Comparison of ENCODE assay signal across 2 cellular contexts in the genomic region with DNA sequence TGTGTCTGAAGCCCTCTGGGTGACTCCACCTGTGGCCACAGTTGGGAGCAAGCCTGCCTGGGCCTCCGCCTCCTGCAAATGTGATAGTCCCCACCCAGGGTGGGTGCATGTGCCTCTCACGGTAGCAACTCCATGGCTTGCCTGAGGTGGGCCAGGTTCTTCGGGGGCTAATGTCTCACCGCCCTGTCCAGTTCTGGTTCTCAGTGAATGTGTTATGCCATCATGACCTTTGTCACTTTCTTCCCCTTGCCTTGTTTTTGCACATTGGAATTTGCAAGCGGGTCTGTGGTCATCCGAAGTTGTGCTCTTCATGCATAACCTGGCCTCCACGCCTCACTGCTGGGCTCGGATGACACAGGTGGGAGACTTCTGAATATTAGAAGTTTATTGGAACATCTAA.
A peak's percentile ranks its signal among the peaks of the same experiment; 100 is the strongest.
TF ChIP-seq lines count a peak whose summit lies in the region.

No MANE protein-coding gene starts in this region.

TF ChIP-seq in H1, 55 proteins besides CTCF, POLR2A, EP300 and RAD21:
- TF ChIP-seq CHD2 (IDR thresholded peaks at IDR 0.05; ENCODE audit: low read length) (no peak), KDM1A (IDR thresholded peaks at IDR 0.05; ENCODE audit: borderline replicate concordance, low read length) (no peak), CREB1 (IDR thresholded peaks at IDR 0.05) (no peak), SIN3A (conservative IDR thresholded peaks at IDR 0.05 in 1 of 2, IDR thresholded peaks at IDR 0.05 in 1 of 2; ENCODE audit: low read depth in 1 of 2, low read length in 2 of 2) (no peak), HDAC6 (IDR thresholded peaks at IDR 0.05; ENCODE audit: low read depth, low read length) (no peak), MAFK (IDR thresholded peaks at IDR 0.05; ENCODE audit: low read depth, low read length) (no peak), BRCA1 (IDR thresholded peaks at IDR 0.05; ENCODE audit: low read depth, low read length) (no peak), CBX5 (IDR thresholded peaks at IDR 0.05; ENCODE audit: low read depth, low read length) (no peak), EGR1 (IDR thresholded peaks at IDR 0.05; ENCODE audit: borderline replicate concordance, low read depth, low read length) (no peak), FOSL1 (IDR thresholded peaks at IDR 0.05; ENCODE audit: insufficient read depth, low read depth, low read length) (no peak), CHD1 (IDR thresholded peaks at IDR 0.05; ENCODE audit: low read depth, low read length) (no peak)

TF ChIP-seq in HepG2, 621 proteins besides CTCF, POLR2A, EP300 and RAD21:
- TF ChIP-seq IRX3 (CRISPR knock-in tag; IDR thresholded peaks at IDR 0.05; ENCODE audit: borderline replicate concordance, low read depth) (no peak), MAZ (IDR thresholded peaks at IDR 0.05; ENCODE audit: borderline replicate concordance, low read depth, low read length) (no peak), MAZ (CRISPR knock-in tag; IDR thresholded peaks at IDR 0.05; ENCODE audit: low read depth) (no peak), MEIS1 (CRISPR knock-in tag; IDR thresholded peaks at IDR 0.05; ENCODE audit: borderline replicate concordance) (no peak), HNRNPK (IDR thresholded peaks at IDR 0.05; ENCODE audit: low read depth, low read length, poor library complexity, severe bottlenecking) (no peak), ZNF550 (CRISPR knock-in tag; IDR thresholded peaks at IDR 0.05; ENCODE audit: borderline replicate concordance) (no peak), ZNF260 (CRISPR knock-in tag; IDR thresholded peaks at IDR 0.05; ENCODE audit: borderline replicate concordance, low read depth) (no peak), KLF9 (CRISPR knock-in tag; IDR thresholded peaks at IDR 0.05; ENCODE audit: low read depth) (no peak), ZBTB1 (CRISPR knock-in tag; IDR thresholded peaks at IDR 0.05; ENCODE audit: borderline replicate concordance) (no peak), ZNF747 (CRISPR knock-in tag; IDR thresholded peaks at IDR 0.05; ENCODE audit: borderline replicate concordance) (no peak), MLLT10 (CRISPR knock-in tag; IDR thresholded peaks at IDR 0.05) (no peak), HNRNPLL (IDR thresholded peaks at IDR 0.05; ENCODE audit: low read depth, low read length, poor library complexity, severe bottlenecking) (no peak), ZNF615 (CRISPR knock-in tag; IDR thresholded peaks at IDR 0.05; ENCODE audit: borderline replicate concordance) (no peak), ZFP1 (CRISPR knock-in tag; IDR thresholded peaks at IDR 0.05) (no peak), ZNF121 (CRISPR knock-in tag; IDR thresholded peaks at IDR 0.05) (peak; percentile 74), ZNF24 (IDR thresholded peaks at IDR 0.05) (no peak), ZNF644 (CRISPR knock-in tag; IDR thresholded peaks at IDR 0.05; ENCODE audit: low read depth) (no peak), HNF4G (IDR thresholded peaks at IDR 0.05; ENCODE audit: borderline replicate concordance, low read depth, low read length) (peak; percentile 28; the same call in 1 of the 2 replicates), HNF4G (CRISPR knock-in tag; IDR thresholded peaks at IDR 0.05; ENCODE audit: borderline replicate concordance, low read depth) (no peak), HNF4A (CRISPR knock-in tag; IDR thresholded peaks at IDR 0.05) (peak; percentile 41), ZNF674 (CRISPR knock-in tag; IDR thresholded peaks at IDR 0.05; ENCODE audit: low read depth) (no peak), SMARCE1 (IDR thresholded peaks at IDR 0.05; ENCODE audit: borderline replicate concordance) (no peak), NFATC3 (CRISPR knock-in tag; IDR thresholded peaks at IDR 0.05) (no peak), JDP2 (CRISPR knock-in tag; IDR thresholded peaks at IDR 0.05; ENCODE audit: borderline replicate concordance) (no peak), SUZ12 (IDR thresholded peaks at IDR 0.05; ENCODE audit: low read depth, low read length) (no peak), SALL2 (CRISPR knock-in tag; IDR thresholded peaks at IDR 0.05) (no peak), ZNF816 (CRISPR knock-in tag; IDR thresholded peaks at IDR 0.05; ENCODE audit: borderline replicate concordance) (no peak), SCMH1 (CRISPR knock-in tag; IDR thresholded peaks at IDR 0.05; ENCODE audit: borderline replicate concordance) (no peak), GZF1 (CRISPR knock-in tag; IDR thresholded peaks at IDR 0.05) (no peak), MED1 (CRISPR knock-in tag; IDR thresholded peaks at IDR 0.05) (no peak), ZMYM3 (CRISPR knock-in tag; IDR thresholded peaks at IDR 0.05) (no peak), SALL1 (CRISPR knock-in tag; IDR thresholded peaks at IDR 0.05) (peak; percentile 39; the same call in 1 of the 2 replicates), SIX4 (CRISPR knock-in tag; IDR thresholded peaks at IDR 0.05) (no peak)
- TF ChIP-seq, protein P1, sequence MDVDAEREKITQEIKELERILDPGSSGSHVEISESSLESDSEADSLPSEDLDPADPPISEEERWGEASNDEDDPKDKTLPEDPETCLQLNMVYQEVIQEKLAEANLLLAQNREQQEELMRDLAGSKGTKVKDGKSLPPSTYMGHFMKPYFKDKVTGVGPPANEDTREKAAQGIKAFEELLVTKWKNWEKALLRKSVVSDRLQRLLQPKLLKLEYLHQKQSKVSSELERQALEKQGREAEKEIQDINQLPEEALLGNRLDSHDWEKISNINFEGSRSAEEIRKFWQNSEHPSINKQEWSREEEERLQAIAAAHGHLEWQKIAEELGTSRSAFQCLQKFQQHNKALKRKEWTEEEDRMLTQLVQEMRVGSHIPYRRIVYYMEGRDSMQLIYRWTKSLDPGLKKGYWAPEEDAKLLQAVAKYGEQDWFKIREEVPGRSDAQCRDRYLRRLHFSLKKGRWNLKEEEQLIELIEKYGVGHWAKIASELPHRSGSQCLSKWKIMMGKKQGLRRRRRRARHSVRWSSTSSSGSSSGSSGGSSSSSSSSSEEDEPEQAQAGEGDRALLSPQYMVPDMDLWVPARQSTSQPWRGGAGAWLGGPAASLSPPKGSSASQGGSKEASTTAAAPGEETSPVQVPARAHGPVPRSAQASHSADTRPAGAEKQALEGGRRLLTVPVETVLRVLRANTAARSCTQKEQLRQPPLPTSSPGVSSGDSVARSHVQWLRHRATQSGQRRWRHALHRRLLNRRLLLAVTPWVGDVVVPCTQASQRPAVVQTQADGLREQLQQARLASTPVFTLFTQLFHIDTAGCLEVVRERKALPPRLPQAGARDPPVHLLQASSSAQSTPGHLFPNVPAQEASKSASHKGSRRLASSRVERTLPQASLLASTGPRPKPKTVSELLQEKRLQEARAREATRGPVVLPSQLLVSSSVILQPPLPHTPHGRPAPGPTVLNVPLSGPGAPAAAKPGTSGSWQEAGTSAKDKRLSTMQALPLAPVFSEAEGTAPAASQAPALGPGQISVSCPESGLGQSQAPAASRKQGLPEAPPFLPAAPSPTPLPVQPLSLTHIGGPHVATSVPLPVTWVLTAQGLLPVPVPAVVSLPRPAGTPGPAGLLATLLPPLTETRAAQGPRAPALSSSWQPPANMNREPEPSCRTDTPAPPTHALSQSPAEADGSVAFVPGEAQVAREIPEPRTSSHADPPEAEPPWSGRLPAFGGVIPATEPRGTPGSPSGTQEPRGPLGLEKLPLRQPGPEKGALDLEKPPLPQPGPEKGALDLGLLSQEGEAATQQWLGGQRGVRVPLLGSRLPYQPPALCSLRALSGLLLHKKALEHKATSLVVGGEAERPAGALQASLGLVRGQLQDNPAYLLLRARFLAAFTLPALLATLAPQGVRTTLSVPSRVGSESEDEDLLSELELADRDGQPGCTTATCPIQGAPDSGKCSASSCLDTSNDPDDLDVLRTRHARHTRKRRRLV (CRISPR knock-in tag; IDR thresholded peaks at IDR 0.05): no peak
- TF ChIP-seq, protein P2, sequence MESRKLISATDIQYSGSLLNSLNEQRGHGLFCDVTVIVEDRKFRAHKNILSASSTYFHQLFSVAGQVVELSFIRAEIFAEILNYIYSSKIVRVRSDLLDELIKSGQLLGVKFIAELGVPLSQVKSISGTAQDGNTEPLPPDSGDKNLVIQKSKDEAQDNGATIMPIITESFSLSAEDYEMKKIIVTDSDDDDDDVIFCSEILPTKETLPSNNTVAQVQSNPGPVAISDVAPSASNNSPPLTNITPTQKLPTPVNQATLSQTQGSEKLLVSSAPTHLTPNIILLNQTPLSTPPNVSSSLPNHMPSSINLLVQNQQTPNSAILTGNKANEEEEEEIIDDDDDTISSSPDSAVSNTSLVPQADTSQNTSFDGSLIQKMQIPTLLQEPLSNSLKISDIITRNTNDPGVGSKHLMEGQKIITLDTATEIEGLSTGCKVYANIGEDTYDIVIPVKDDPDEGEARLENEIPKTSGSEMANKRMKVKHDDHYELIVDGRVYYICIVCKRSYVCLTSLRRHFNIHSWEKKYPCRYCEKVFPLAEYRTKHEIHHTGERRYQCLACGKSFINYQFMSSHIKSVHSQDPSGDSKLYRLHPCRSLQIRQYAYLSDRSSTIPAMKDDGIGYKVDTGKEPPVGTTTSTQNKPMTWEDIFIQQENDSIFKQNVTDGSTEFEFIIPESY (CRISPR knock-in tag; IDR thresholded peaks at IDR 0.05): no peak
- TF ChIP-seq, protein P3, sequence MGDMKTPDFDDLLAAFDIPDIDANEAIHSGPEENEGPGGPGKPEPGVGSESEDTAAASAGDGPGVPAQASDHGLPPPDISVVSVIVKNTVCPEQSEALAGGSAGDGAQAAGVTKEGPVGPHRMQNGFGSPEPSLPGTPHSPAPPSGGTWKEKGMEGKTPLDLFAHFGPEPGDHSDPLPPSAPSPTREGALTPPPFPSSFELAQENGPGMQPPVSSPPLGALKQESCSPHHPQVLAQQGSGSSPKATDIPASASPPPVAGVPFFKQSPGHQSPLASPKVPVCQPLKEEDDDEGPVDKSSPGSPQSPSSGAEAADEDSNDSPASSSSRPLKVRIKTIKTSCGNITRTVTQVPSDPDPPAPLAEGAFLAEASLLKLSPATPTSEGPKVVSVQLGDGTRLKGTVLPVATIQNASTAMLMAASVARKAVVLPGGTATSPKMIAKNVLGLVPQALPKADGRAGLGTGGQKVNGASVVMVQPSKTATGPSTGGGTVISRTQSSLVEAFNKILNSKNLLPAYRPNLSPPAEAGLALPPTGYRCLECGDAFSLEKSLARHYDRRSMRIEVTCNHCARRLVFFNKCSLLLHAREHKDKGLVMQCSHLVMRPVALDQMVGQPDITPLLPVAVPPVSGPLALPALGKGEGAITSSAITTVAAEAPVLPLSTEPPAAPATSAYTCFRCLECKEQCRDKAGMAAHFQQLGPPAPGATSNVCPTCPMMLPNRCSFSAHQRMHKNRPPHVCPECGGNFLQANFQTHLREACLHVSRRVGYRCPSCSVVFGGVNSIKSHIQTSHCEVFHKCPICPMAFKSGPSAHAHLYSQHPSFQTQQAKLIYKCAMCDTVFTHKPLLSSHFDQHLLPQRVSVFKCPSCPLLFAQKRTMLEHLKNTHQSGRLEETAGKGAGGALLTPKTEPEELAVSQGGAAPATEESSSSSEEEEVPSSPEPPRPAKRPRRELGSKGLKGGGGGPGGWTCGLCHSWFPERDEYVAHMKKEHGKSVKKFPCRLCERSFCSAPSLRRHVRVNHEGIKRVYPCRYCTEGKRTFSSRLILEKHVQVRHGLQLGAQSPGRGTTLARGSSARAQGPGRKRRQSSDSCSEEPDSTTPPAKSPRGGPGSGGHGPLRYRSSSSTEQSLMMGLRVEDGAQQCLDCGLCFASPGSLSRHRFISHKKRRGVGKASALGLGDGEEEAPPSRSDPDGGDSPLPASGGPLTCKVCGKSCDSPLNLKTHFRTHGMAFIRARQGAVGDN (CRISPR knock-in tag; IDR thresholded peaks at IDR 0.05): 0 out of 2 replicates have a peak, but pooled peaks have one; percentile 11
- TF ChIP-seq, protein P4, sequence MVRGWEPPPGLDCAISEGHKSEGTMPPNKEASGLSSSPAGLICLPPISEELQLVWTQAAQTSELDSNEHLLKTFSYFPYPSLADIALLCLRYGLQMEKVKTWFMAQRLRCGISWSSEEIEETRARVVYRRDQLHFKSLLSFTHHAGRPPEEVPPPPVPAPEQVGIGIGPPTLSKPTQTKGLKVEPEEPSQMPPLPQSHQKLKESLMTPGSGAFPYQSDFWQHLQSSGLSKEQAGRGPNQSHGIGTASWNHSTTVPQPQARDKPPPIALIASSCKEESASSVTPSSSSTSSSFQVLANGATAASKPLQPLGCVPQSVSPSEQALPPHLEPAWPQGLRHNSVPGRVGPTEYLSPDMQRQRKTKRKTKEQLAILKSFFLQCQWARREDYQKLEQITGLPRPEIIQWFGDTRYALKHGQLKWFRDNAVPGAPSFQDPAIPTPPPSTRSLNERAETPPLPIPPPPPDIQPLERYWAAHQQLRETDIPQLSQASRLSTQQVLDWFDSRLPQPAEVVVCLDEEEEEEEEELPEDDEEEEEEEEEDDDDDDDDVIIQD (CRISPR knock-in tag; IDR thresholded peaks at IDR 0.05; ENCODE audit: low read depth): no peak
- TF ChIP-seq, protein P5, sequence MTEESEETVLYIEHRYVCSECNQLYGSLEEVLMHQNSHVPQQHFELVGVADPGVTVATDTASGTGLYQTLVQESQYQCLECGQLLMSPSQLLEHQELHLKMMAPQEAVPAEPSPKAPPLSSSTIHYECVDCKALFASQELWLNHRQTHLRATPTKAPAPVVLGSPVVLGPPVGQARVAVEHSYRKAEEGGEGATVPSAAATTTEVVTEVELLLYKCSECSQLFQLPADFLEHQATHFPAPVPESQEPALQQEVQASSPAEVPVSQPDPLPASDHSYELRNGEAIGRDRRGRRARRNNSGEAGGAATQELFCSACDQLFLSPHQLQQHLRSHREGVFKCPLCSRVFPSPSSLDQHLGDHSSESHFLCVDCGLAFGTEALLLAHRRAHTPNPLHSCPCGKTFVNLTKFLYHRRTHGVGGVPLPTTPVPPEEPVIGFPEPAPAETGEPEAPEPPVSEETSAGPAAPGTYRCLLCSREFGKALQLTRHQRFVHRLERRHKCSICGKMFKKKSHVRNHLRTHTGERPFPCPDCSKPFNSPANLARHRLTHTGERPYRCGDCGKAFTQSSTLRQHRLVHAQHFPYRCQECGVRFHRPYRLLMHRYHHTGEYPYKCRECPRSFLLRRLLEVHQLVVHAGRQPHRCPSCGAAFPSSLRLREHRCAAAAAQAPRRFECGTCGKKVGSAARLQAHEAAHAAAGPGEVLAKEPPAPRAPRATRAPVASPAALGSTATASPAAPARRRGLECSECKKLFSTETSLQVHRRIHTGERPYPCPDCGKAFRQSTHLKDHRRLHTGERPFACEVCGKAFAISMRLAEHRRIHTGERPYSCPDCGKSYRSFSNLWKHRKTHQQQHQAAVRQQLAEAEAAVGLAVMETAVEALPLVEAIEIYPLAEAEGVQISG (CRISPR knock-in tag; IDR thresholded peaks at IDR 0.05): no peak
- TF ChIP-seq, protein P6, sequence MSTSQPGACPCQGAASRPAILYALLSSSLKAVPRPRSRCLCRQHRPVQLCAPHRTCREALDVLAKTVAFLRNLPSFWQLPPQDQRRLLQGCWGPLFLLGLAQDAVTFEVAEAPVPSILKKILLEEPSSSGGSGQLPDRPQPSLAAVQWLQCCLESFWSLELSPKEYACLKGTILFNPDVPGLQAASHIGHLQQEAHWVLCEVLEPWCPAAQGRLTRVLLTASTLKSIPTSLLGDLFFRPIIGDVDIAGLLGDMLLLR (CRISPR knock-in tag; IDR thresholded peaks at IDR 0.05): no peak
- TF ChIP-seq, protein P7, sequence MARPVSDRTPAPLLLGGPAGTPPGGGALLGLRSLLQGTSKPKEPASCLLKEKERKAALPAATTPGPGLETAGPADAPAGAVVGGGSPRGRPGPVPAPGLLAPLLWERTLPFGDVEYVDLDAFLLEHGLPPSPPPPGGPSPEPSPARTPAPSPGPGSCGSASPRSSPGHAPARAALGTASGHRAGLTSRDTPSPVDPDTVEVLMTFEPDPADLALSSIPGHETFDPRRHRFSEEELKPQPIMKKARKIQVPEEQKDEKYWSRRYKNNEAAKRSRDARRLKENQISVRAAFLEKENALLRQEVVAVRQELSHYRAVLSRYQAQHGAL (CRISPR knock-in tag; IDR thresholded peaks at IDR 0.05; ENCODE audit: not compliant biosample characterization): no peak
